In the genomic region with DNA sequence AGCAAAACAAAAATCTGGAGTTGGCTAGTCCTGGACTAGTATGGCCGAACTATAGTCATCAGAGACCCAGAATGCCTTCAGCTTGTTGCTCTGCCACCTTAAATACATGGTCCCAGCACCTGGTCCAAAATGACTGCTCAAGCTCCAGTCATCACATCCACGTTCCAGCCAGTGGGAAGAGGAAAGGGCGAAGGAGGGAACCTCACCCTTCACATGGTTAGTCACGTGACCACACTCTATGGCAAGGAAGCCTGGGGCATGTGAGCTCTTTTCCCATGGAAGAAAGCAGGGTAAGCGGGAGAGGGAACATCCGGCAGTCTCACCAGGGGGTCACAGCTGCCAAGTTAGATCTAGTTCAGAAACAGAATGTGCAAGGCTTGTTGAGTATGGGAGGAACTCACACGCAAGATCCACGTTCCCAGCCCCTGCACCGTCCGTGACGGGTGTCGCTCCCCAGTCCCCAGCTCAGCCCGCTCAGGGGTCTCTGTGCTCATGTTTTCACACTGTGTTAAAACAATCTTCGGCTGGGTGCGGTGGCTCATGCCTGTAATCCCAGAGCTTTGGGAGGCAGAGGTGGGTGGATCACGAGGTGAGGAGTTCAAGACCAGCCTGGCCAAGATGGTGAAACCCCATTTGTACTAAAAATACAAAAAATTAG, we compare ENCODE assay signal across 1 cellular context.
TF ChIP-seq lines count a peak whose summit lies in the region.

No MANE protein-coding gene starts in this region.

TF ChIP-seq in K562, 482 proteins besides CTCF, POLR2A, EP300 and RAD21 (continued from another document):
- TF ChIP-seq TEAD1 (CRISPR knock-in tag; IDR thresholded peaks at IDR 0.05) (0 out of 4 replicates have a peak, but pooled peaks of 1 of the 2 experiments have one; percentile 18), TEAD4 (IDR thresholded peaks at IDR 0.05; ENCODE audit: low read length) (no peak), TEAD4 (CRISPR knock-in tag; IDR thresholded peaks at IDR 0.05; ENCODE audit: borderline replicate concordance) (no peak), ZBTB1 (CRISPR knock-in tag; IDR thresholded peaks at IDR 0.05; ENCODE audit: borderline replicate concordance, low read depth) (no peak)
